In the genomic region with DNA sequence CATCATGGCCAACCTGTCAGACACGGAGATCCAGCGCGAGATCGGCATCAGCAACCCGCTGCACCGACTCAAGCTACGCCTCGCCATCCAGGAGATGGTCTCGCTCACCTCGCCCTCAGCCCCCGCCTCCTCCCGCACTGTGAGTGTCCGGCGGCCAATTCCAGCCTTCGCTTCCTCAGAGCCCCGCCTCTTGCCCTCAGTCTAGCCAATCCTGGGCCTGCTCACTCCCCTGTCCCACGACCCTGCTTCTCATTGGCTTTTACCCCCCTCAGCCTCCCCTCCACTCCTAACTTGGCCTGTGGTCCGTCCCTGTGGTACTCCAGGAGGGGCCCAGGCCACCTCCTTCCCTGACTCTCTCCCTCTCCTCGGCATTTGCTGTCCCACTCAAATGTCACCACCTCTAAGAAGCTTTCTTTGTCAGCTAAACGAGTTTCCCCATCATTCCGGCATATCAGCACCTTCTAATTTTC, we compare ENCODE assay signal across 8 cellular contexts. TPM values are rescaled to one million over a fixed set of nuclear protein-coding genes. Genes with fewer than 3 reads are reported as not detected.
DNase-seq lines count a peak whose midpoint lies in the region; ATAC-seq, FAIRE-seq and TF ChIP-seq lines count a peak whose summit lies in the region.

No MANE protein-coding gene starts in this region.

- POLR2A ChIA-PET in H1 (lab: Charles Lee; ENCODE audit: partially characterized antibody) = interaction anchor here (0.7 to 1.5 kb wide), 6 partner anchors 9 to 1294 kb away, joined by 3 to 5 read pairs (median 3); no protein-coding TSS in a partner anchor

- TF ChIP-seq RAD21 in H1 (IDR thresholded peaks at IDR 0.05 in 1 of 2, conservative IDR thresholded peaks at IDR 0.05 in 1 of 2; ENCODE audit: low read depth in 2 of 2, low read length in 2 of 2) = no peak

- no peak overlapping the region for H2AK5ac ChIP-seq in H1 (ENCODE audit: low read depth, low read length)

- H4K5ac ChIP-seq in H1 (ENCODE audit: insufficient read length, low read depth, low read length) = no peak overlapping the region

- TF ChIP-seq CTCF in 22Rv1 (IDR thresholded peaks at IDR 0.05) (no peak), H1 (IDR thresholded peaks at IDR 0.05; ENCODE audit: control extremely low read depth in 1 of 3, insufficient read depth in 1 of 3, low read depth in 1 of 3, low read length in 3 of 3) (no peak), lung (IDR thresholded peaks at IDR 0.05; ENCODE audit: control extremely low read depth, extremely low read depth) (no peak)

- DNase-seq in NCI-H146 treated with DMSO at 0.1 percent for 48 hours (lab: John Stamatoyannopoulos, UW; ENCODE audit: unreplicated experiment) = peak; percentile 45
- peak; percentile 41 to 42 for DNase-seq in activated CD4-positive, alpha-beta T cell treated with anti-CD3 and anti-CD28 coated beads, Interleukin-2, amount 50 U/mL, for 4 hours
- DNase-seq in H1 (ENCODE audit: low read depth in 1 of 2, low spot score in 2 of 2) = peak in 1 of 2 experiments; percentile 90
- DNase-seq in lung (ENCODE audit: low spot score) = peak; percentile 89
- DNase-seq in stimulated activated CD4-positive, alpha-beta T cell treated with anti-CD3 and anti-CD28 coated beads, TNF-alpha, amount 100 ng/mL, for 48 hours (ENCODE audit: low read depth in 3 of 3) = peak; percentile 44 to 67 (median 67)
- DNase-seq in NK-92 treated with Interleukin-12 subunit alpha and Interleukin-12 subunit beta, amount 100 ng/mL, for 24 hours (lab: John Stamatoyannopoulos, UW) = no peak

- no peak overlapping the region for H2BK120ac ChIP-seq in H1 (replicated peaks; ENCODE audit: low read depth, low read length)

- no peak overlapping the region for H4K8ac ChIP-seq in H1 (ENCODE audit: extremely low read depth, insufficient read depth, low read length)

- no peak for TF ChIP-seq POLR2A in H1 (IDR thresholded peaks at IDR 0.05; ENCODE audit: control extremely low read depth in 1 of 2, low read depth in 2 of 2, low read length in 2 of 2)

- H2BK12ac ChIP-seq in H1 (ENCODE audit: low read depth, low read length) = no peak overlapping the region

- ATAC-seq in GM18517 (IDR thresholded peaks at IDR 0.05; ENCODE audit: unreplicated experiment) (peak; percentile 78), lung (ENCODE audit: insufficient read depth, low FRiP score) (peak; percentile 98)

- H3K27ac ChIP-seq in 22Rv1 (peak overlapping the region; percentile 100), H1 (ENCODE audit: low read depth, low read length) (no peak overlapping the region), lung (ENCODE audit: low read depth in 1 of 2, low read length in 1 of 2) (peak overlapping the region in 1 of 2 donors; percentile 26)

- FAIRE-seq in H1 (lab: Jason Lieb, UNC) = peak; percentile 89

- no peaks in the 10 kb centered on the region for H3K79me2 ChIP-seq in H1 (ENCODE audit: control insufficient read depth in 1 of 2, insufficient read depth in 2 of 2, low read length in 2 of 2)

- 0 out of 2 replicates have a peak, but pooled peaks cover 2% of the 10 kb centered on the region for H3K79me1 ChIP-seq in H1 (ENCODE audit: low read depth, low read length)

- H3K9me3 ChIP-seq in H1 (ENCODE audit: insufficient read depth in 2 of 2, low read depth in 1 of 2, low read length in 1 of 2) (no peaks in the 10 kb centered on the region), lung (ENCODE audit: control insufficient read depth in 2 of 2, insufficient read depth in 1 of 2, low read length in 1 of 2) (no peaks in the 10 kb centered on the region)

- H3K4me1 ChIP-seq in H1 (replicated peaks in 1 of 4; ENCODE audit: control insufficient read depth in 3 of 4, insufficient read depth in 4 of 4, low read length in 3 of 4) (peaks cover 0 to 12% (median 3%) of the 10 kb centered on the region in 4 experiments; a peak in 4 of 7 replicates), lung (ENCODE audit: control insufficient read depth in 2 of 2, insufficient read depth in 2 of 2, low read length in 2 of 2) (peaks cover 0 to 4% of the 10 kb centered on the region in 2 donors)

- no peak overlapping the region for H4K91ac ChIP-seq in H1 (replicated peaks; ENCODE audit: insufficient read length, low read length)

- no peak overlapping the region for H3K56ac ChIP-seq in H1 (replicated peaks; ENCODE audit: insufficient read length, low read depth, low read length)

- no peak overlapping the region for H3K23ac ChIP-seq in H1 (ENCODE audit: insufficient read length)

- no peaks in the 10 kb centered on the region for H3K27me3 ChIP-seq in H1 (replicated peaks in 1 of 4; ENCODE audit: control insufficient read depth in 3 of 4, extremely low read depth in 1 of 4, insufficient read depth in 3 of 4, low read length in 3 of 4)
- H3K27me3 ChIP-seq in lung (ENCODE audit: control insufficient read depth, insufficient read depth) = no peaks in the 10 kb centered on the region

- 0 out of 2 replicates have a peak overlapping the region, but pooled peaks have one; percentile 47 for H2AFZ ChIP-seq in H1 (ENCODE audit: low read length)

- H2BK20ac ChIP-seq in H1 (ENCODE audit: low read length) = no peak overlapping the region

- no peak overlapping the region for H3K14ac ChIP-seq in H1 (ENCODE audit: insufficient read length)

- peak overlapping the region; percentile 82 to 99 for H3K4me2 ChIP-seq in H1 (ENCODE audit: insufficient read depth in 1 of 2, low read depth in 2 of 2, low read length in 2 of 2)

- peak overlapping the region in 2 of 4 experiments; percentile 59 to 65; a peak in 2 of 7 replicates for H3K9ac ChIP-seq in H1 (replicated peaks in 1 of 4; ENCODE audit: extremely low read depth in 1 of 4, low read depth in 3 of 4, low read length in 3 of 4)

- 5% methylated on average over 21 of the region's 21 CpGs; no CpG with 5 or more reads in 1 of the 2 experiments for WGBS in H1 (ENCODE audit: extremely low coverage in 1 of 2, insufficient coverage in 1 of 2, insufficient read length in 1 of 2, insufficient replicate concordance in 2 of 2, low coverage in 1 of 2, low lambda C conversion rate in 2 of 2, missing lambda C conversion rate in 1 of 2), 2 experiments
- WGBS in lung, 2 donors = 4% methylated on average over 21 of the region's 21 CpGs

- 0 out of 2 replicates have a peak overlapping the region, but pooled peaks have one; percentile 9 for H3K18ac ChIP-seq in H1 (ENCODE audit: extremely low read depth, low read length)

- no peak overlapping the region for H3K4ac ChIP-seq in H1 (replicated peaks; ENCODE audit: insufficient read length, low read depth, low read length)

- H3K23me2 ChIP-seq in H1 (ENCODE audit: low read depth, low read length) = peaks cover 9% of the 10 kb centered on the region; the same call in 1 of the 2 replicates

- peaks cover 0 to 4% of the 10 kb centered on the region in 2 experiments for H4K20me1 ChIP-seq in H1 (replicated peaks in 1 of 2; ENCODE audit: control insufficient read depth in 1 of 2, insufficient read depth in 2 of 2, low read length in 2 of 2)

- TF ChIP-seq EP300 in H1 (IDR thresholded peaks at IDR 0.05; ENCODE audit: borderline replicate concordance in 1 of 2, low read depth in 2 of 2, low read length in 2 of 2) = no peak

- no peak overlapping the region for H2BK5ac ChIP-seq in H1 (ENCODE audit: low read depth, low read length)

- H3K36me3 ChIP-seq in H1 (ENCODE audit: control insufficient read depth in 2 of 4, insufficient read depth in 4 of 4, low read length in 3 of 4) (no peaks in the 10 kb centered on the region; a peak in 1 of 8 replicates), lung (ENCODE audit: control insufficient read depth in 2 of 2, insufficient read depth in 2 of 2, low read length in 2 of 2) (no peaks in the 10 kb centered on the region)

- peak overlapping the region; percentile 59 to 73 (median 64) for H3K4me3 ChIP-seq in H1 (ENCODE audit: extremely low read depth in 1 of 4, insufficient read depth in 2 of 4, low read depth in 3 of 4, low read length in 4 of 4)
- H3K4me3 ChIP-seq in lung = peak overlapping the region; percentile 11

- no peak overlapping the region for H2BK15ac ChIP-seq in H1 (ENCODE audit: low read length)

- CTCF ChIA-PET in H1 (lab: Charles Lee; ENCODE audit: partially characterized antibody) = interaction anchor here (0.6 to 6.4 kb wide), 5 partner anchors 11 to 420 kb away, joined by 3 to 99 read pairs (median 3); no protein-coding TSS in a partner anchor

RNA-seq across cellular contexts. Expression of a gene that starts 12.3 kb away (rescaled TPM):
- 1.8 and 2.3 TPM in 2 replicates for total RNA-seq in H1 (2021; fragmentation: NEBNext Ultra II Directional; extraction: Animal tissue kit (Norgen Biotek cat#: 25700))
- 2.6 and 6.8 TPM in 2 replicates for polyA plus RNA-seq in H1 (2011; rRNA removed)
- 10.7 TPM for polyA plus RNA-seq in H1 (2011; cell fraction: cytosol; rRNA removed)
- 7.4 TPM for polyA plus RNA-seq in H1 (2011; cell fraction: nucleus; rRNA removed)
- polyA plus RNA-seq in H1 (2012, experiment 1 of 2) = 1.6 to 4.2 TPM (median 3.0 TPM) in 4 replicates
- 0.50 TPM for polyA plus RNA-seq in H1 (2012, experiment 2 of 2)
- 5.9 TPM for polyA plus RNA-seq in H1 (2013, experiment 1 of 2)
- polyA plus RNA-seq in H1 (2013, experiment 2 of 2) = 6.1 TPM
- polyA minus RNA-seq in H1 (2011; rRNA and poly(A)+ RNA removed) = 0.61 and 4.4 TPM in 2 replicates
- 1.6 TPM for polyA minus RNA-seq in H1 (2011; cell fraction: cytosol; rRNA and poly(A)+ RNA removed)
- polyA minus RNA-seq in H1 (2011; cell fraction: nucleus; rRNA and poly(A)+ RNA removed) = 2.0 TPM
- 1 to 10 TPM in 1 of 2 donors, under 1 TPM in 1; 0.18 to 5.7 TPM for total RNA-seq in lung
- polyA plus RNA-seq in lung = 1 to 10 TPM in 1 of 2 donors, under 1 TPM in 1; 0.14 to 2.0 TPM

RNA-seq across cellular contexts. Expression of a gene that starts 14.7 kb away (rescaled TPM):
- total RNA-seq in H1 (2021; fragmentation: NEBNext Ultra II Directional; extraction: Animal tissue kit (Norgen Biotek cat#: 25700)) = 11.3 and 12.6 TPM in 2 replicates
- 13.3 and 21.5 TPM in 2 replicates for polyA plus RNA-seq in H1 (2011; rRNA removed)
- polyA plus RNA-seq in H1 (2011; cell fraction: cytosol; rRNA removed) = 14.1 TPM
- polyA plus RNA-seq in H1 (2011; cell fraction: nucleus; rRNA removed) = 28.9 TPM
- 9.4 to 14.2 TPM (median 13.5 TPM) in 4 replicates for polyA plus RNA-seq in H1 (2012, experiment 1 of 2)
- polyA plus RNA-seq in H1 (2012, experiment 2 of 2) = 6.2 TPM
- polyA plus RNA-seq in H1 (2013, experiment 1 of 2) = 9.1 TPM
- polyA plus RNA-seq in H1 (2013, experiment 2 of 2) = 8.2 TPM
- polyA minus RNA-seq in H1 (2011; rRNA and poly(A)+ RNA removed) = 5.0 and 6.0 TPM in 2 replicates
- polyA minus RNA-seq in H1 (2011; cell fraction: cytosol; rRNA and poly(A)+ RNA removed) = 5.9 TPM
- polyA minus RNA-seq in H1 (2011; cell fraction: nucleus; rRNA and poly(A)+ RNA removed) = 14.8 TPM
- 10 to 100 TPM; 19.8 to 70.1 TPM for total RNA-seq in lung
- 10 to 100 TPM; 15.6 to 24.9 TPM for polyA plus RNA-seq in lung

RNA-seq across cellular contexts. Expression of a gene that starts 23.6 kb away (rescaled TPM):
- 25.3 and 28.0 TPM in 2 replicates for total RNA-seq in H1 (2021; fragmentation: NEBNext Ultra II Directional; extraction: Animal tissue kit (Norgen Biotek cat#: 25700))
- polyA plus RNA-seq in H1 (2011; rRNA removed) (15.9 and 28.8 TPM in 2 replicates), lung (10 to 100 TPM in 1 of 2 donors, 1 to 10 TPM in 1; 8.8 to 10.6 TPM)
- 24.4 TPM for polyA plus RNA-seq in H1 (2011; cell fraction: cytosol; rRNA removed)
- 60.9 TPM for polyA plus RNA-seq in H1 (2011; cell fraction: nucleus; rRNA removed)
- 19.8 to 30.7 TPM (median 28.0 TPM) in 4 replicates for polyA plus RNA-seq in H1 (2012, experiment 1 of 2)
- 23.3 TPM for polyA plus RNA-seq in H1 (2012, experiment 2 of 2)
- 23.1 TPM for polyA plus RNA-seq in H1 (2013, experiment 1 of 2)
- polyA plus RNA-seq in H1 (2013, experiment 2 of 2) = 22.3 TPM
- polyA minus RNA-seq in H1 (2011; rRNA and poly(A)+ RNA removed) = 12.6 and 13.4 TPM in 2 replicates
- polyA minus RNA-seq in H1 (2011; cell fraction: cytosol; rRNA and poly(A)+ RNA removed) = 15.0 TPM
- 28.2 TPM for polyA minus RNA-seq in H1 (2011; cell fraction: nucleus; rRNA and poly(A)+ RNA removed)
- 1 to 10 TPM; 3.0 to 8.4 TPM for total RNA-seq in lung

RNA-seq across cellular contexts. Expression of a gene that starts 24.0 kb away (rescaled TPM):
- 1.2 and 2.5 TPM in 2 replicates for total RNA-seq in H1 (2021; fragmentation: NEBNext Ultra II Directional; extraction: Animal tissue kit (Norgen Biotek cat#: 25700))
- polyA plus RNA-seq in H1 (2011; rRNA removed) (4.6 and 10.0 TPM in 2 replicates), lung (1 to 10 TPM; 3.1 to 4.3 TPM)
- polyA plus RNA-seq in H1 (2011; cell fraction: cytosol; rRNA removed) = 6.5 TPM
- polyA plus RNA-seq in H1 (2011; cell fraction: nucleus; rRNA removed) = 10.6 TPM
- 1.4 to 3.3 TPM (median 2.6 TPM) in 4 replicates for polyA plus RNA-seq in H1 (2012, experiment 1 of 2)
- polyA plus RNA-seq in H1 (2012, experiment 2 of 2) = 1.8 TPM
- polyA plus RNA-seq in H1 (2013, experiment 1 of 2) = 3.3 TPM
- polyA plus RNA-seq in H1 (2013, experiment 2 of 2) = 2.7 TPM
- polyA minus RNA-seq in H1 (2011; rRNA and poly(A)+ RNA removed) = 0.63 and 1.6 TPM in 2 replicates
- polyA minus RNA-seq in H1 (2011; cell fraction: cytosol; rRNA and poly(A)+ RNA removed) = 1.7 TPM
- polyA minus RNA-seq in H1 (2011; cell fraction: nucleus; rRNA and poly(A)+ RNA removed) = 7.8 TPM
- 1 to 10 TPM in 1 of 2 donors, not detected in 1; 1.9 TPM for total RNA-seq in lung

RNA-seq across cellular contexts. Expression of a gene that starts 28.7 kb away (rescaled TPM):
- 4.1 and 4.2 TPM in 2 replicates for total RNA-seq in H1 (2021; fragmentation: NEBNext Ultra II Directional; extraction: Animal tissue kit (Norgen Biotek cat#: 25700))
- polyA plus RNA-seq in H1 (2011; rRNA removed) (4.1 and 6.0 TPM in 2 replicates), lung (10 to 100 TPM in 1 of 2 donors, 1 to 10 TPM in 1; 6.4 to 12.4 TPM)
- polyA plus RNA-seq in H1 (2011; cell fraction: cytosol; rRNA removed) = 4.6 TPM
- polyA plus RNA-seq in H1 (2011; cell fraction: nucleus; rRNA removed) = 9.1 TPM
- 1.7 to 7.5 TPM (median 4.9 TPM) in 4 replicates for polyA plus RNA-seq in H1 (2012, experiment 1 of 2)
- polyA plus RNA-seq in H1 (2012, experiment 2 of 2) = 2.1 TPM
- polyA plus RNA-seq in H1 (2013, experiment 1 of 2) = 1.8 TPM
- 2.8 TPM for polyA plus RNA-seq in H1 (2013, experiment 2 of 2)
- 1.6 and 2.4 TPM in 2 replicates for polyA minus RNA-seq in H1 (2011; rRNA and poly(A)+ RNA removed)
- not detected for polyA minus RNA-seq in H1 (2011; cell fraction: cytosol; rRNA and poly(A)+ RNA removed)
- 3.5 TPM for polyA minus RNA-seq in H1 (2011; cell fraction: nucleus; rRNA and poly(A)+ RNA removed)
- total RNA-seq in lung = 1 to 10 TPM; 6.6 to 7.8 TPM
